In the genomic region with DNA sequence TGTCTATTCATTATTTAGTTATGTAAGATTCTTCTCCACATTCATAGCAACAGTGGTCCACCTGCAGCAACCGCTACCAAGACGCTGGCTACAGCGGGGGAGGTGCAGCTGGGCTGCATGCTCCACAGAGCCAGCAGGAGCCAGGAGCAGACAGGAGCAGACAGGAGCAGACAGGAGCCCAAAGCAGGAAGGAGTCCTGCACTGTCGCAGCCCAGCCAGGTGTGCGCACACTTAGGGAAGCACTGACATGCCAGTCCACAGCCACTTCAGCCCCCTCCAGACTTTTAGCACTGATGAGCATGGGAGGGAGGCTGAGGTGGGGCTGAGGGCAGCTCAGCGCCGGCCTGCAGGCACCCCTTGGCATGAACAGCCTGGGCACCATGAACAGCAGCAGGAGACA, we compare ENCODE assay signal across 1 cellular context.
TF ChIP-seq lines count a peak whose summit lies in the region.

No MANE protein-coding gene starts in this region.

TF ChIP-seq in WTC11, 78 proteins besides CTCF, POLR2A, EP300 and RAD21 (continued from another document):
- no peak for TF ChIP-seq FOXJ3 (CRISPR knock-in tag; IDR thresholded peaks at IDR 0.05; ENCODE audit: borderline replicate concordance)
- no peak for TF ChIP-seq CREM (CRISPR knock-in tag; IDR thresholded peaks at IDR 0.05)
- TF ChIP-seq, protein P1, sequence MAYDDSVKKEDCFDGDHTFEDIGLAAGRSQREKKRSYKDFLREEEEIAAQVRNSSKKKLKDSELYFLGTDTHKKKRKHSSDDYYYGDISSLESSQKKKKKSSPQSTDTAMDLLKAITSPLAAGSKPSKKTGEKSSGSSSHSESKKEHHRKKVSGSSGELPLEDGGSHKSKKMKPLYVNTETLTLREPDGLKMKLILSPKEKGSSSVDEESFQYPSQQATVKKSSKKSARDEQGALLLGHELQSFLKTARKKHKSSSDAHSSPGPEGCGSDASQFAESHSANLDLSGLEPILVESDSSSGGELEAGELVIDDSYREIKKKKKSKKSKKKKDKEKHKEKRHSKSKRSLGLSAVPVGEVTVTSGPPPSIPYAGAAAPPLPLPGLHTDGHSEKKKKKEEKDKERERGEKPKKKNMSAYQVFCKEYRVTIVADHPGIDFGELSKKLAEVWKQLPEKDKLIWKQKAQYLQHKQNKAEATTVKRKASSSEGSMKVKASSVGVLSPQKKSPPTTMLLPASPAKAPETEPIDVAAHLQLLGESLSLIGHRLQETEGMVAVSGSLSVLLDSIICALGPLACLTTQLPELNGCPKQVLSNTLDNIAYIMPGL (CRISPR knock-in tag; IDR thresholded peaks at IDR 0.05) = no peak
- no peak for TF ChIP-seq IRF2 (CRISPR knock-in tag; IDR thresholded peaks at IDR 0.05; ENCODE audit: borderline replicate concordance, low read depth)
- no peak for TF ChIP-seq ZNF416 (CRISPR knock-in tag; IDR thresholded peaks at IDR 0.05)
- no peak for TF ChIP-seq ZNF232 (CRISPR knock-in tag; IDR thresholded peaks at IDR 0.05)
TF ChIP-seq in WTC11: peak in this region for 0.
